15 cellular contexts compared by ENCODE assay signal in the genomic region with DNA sequence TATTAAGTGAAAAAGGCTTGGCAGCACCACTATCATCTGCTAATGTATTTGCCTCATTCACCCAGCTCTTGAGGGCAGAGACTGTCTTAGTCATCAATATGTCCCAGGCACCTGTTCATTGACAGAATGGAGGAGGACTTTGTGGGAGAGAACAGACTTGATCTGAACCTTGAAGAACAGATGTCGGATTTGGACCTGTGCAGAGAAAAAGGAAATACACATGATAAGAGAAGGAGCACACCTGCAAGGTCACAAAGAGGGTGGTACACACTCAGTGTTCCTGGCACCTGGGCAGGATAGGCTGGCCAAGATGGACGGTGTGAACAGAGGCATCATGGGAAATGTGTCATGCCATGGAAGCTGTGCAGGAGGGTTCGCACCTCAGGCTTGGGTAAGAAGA. TPM values are rescaled to one million over a fixed set of nuclear protein-coding genes. Genes with fewer than 3 reads are reported as not detected.
DNase-seq lines count a peak whose midpoint lies in the region; ATAC-seq lines count a peak whose summit lies in the region.
"Had no signal": no experiment of that assay in that cellular context is flagged by ENCODE, and none has a peak within 500 bp of the region (broad histone marks: within the 10 kb centered on the region; RNA-seq: fewer than 3 reads in every experiment).

No MANE protein-coding gene starts in this region.

- ATAC-seq in activated naive CD4-positive, alpha-beta T cell treated with anti-CD3 and anti-CD28 coated beads, Interleukin-2, amount 50 U/mL, for 72 hours: no peak
- no peak for ATAC-seq in activated naive CD8-positive, alpha-beta T cell treated with anti-CD3 and anti-CD28 coated beads, Interleukin-2, amount 10 ng/mL, durations not matched to agents 7 days and 5 days (ENCODE audit: low read depth)
- ATAC-seq in stimulated activated effector memory CD8-positive, alpha-beta T cell treated with anti-CD3 and anti-CD28 coated beads, Interleukin-12 subunit alpha, Interleukin-12 subunit beta, amount 100 ng/mL, for 72 hours: no peak
- ATAC-seq: Panc1 had no signal

- POLR2A ChIA-PET in activated naive CD8-positive, alpha-beta T cell treated with anti-CD3 and anti-CD28 coated beads, Interleukin-2, amount 10 ng/mL, durations not matched to agents 7 days and 5 days (lab: Charles Lee): interaction anchor here (1.1 to 1.5 kb wide), 2 partner anchors 20 to 84 kb away, joined by 3 to 5 read pairs; no protein-coding TSS in a partner anchor

- H3K36me3 Mint-ChIP-seq in activated naive CD4-positive, alpha-beta T cell treated with anti-CD3 and anti-CD28 coated beads for 36 hours (ENCODE audit: low read depth): no peaks in the 10 kb centered on the region
- peaks cover 0 to 19% of the 10 kb centered on the region in 2 donors for H3K36me3 Mint-ChIP-seq in activated naive CD4-positive, alpha-beta T cell treated with anti-CD3 and anti-CD28 coated beads, Interleukin-2, amount 50 U/mL, for 72 hours
- H3K36me3 Mint-ChIP-seq in activated naive CD8-positive, alpha-beta T cell treated with anti-CD3 and anti-CD28 coated beads, Interleukin-2, amount 10 ng/mL, durations not matched to agents 7 days and 5 days: peaks cover 9% of the 10 kb centered on the region
- no peaks in the 10 kb centered on the region for H3K36me3 Mint-ChIP-seq in stimulated activated effector memory CD8-positive, alpha-beta T cell treated with anti-CD3 and anti-CD28 coated beads, Interleukin-12 subunit alpha, Interleukin-12 subunit beta, amount 100 ng/mL, for 72 hours

- H3K4me3 Mint-ChIP-seq in activated naive CD4-positive, alpha-beta T cell treated with anti-CD3 and anti-CD28 coated beads for 36 hours: no peak overlapping the region
- H3K4me3 Mint-ChIP-seq in activated naive CD8-positive, alpha-beta T cell treated with anti-CD3 and anti-CD28 coated beads, Interleukin-2, amount 10 ng/mL, durations not matched to agents 7 days and 5 days: no peak overlapping the region
- no peak overlapping the region for H3K4me3 Mint-ChIP-seq in stimulated activated effector memory CD8-positive, alpha-beta T cell treated with anti-CD3 and anti-CD28 coated beads, Interleukin-12 subunit alpha, Interleukin-12 subunit beta, amount 100 ng/mL, for 72 hours

- peak overlapping the region; percentile 41 for H3K27ac Mint-ChIP-seq in activated naive CD4-positive, alpha-beta T cell treated with anti-CD3 and anti-CD28 coated beads for 36 hours
- H3K27ac Mint-ChIP-seq in activated naive CD4-positive, alpha-beta T cell treated with anti-CD3 and anti-CD28 coated beads, Interleukin-2, amount 50 U/mL, for 72 hours: peak overlapping the region in 1 of 2 donors; percentile 8
- peak overlapping the region; percentile 15 for H3K27ac Mint-ChIP-seq in activated naive CD8-positive, alpha-beta T cell treated with anti-CD3 and anti-CD28 coated beads, Interleukin-2, amount 10 ng/mL, durations not matched to agents 7 days and 5 days
- peak overlapping the region; percentile 24 for H3K27ac Mint-ChIP-seq in stimulated activated effector memory CD8-positive, alpha-beta T cell treated with anti-CD3 and anti-CD28 coated beads, Interleukin-12 subunit alpha, Interleukin-12 subunit beta, amount 100 ng/mL, for 72 hours

- H3K4me1 Mint-ChIP-seq in activated naive CD4-positive, alpha-beta T cell treated with anti-CD3 and anti-CD28 coated beads for 36 hours (ENCODE audit: low read depth): peaks cover 69% of the 10 kb centered on the region
- H3K4me1 Mint-ChIP-seq in activated naive CD8-positive, alpha-beta T cell treated with anti-CD3 and anti-CD28 coated beads, Interleukin-2, amount 10 ng/mL, durations not matched to agents 7 days and 5 days: peaks cover 45% of the 10 kb centered on the region
- peaks cover 51% of the 10 kb centered on the region for H3K4me1 Mint-ChIP-seq in stimulated activated effector memory CD8-positive, alpha-beta T cell treated with anti-CD3 and anti-CD28 coated beads, Interleukin-12 subunit alpha, Interleukin-12 subunit beta, amount 100 ng/mL, for 72 hours

- DNase-seq in activated naive CD4-positive, alpha-beta T cell treated with anti-CD3 and anti-CD28 coated beads for 36 hours: no peak
- no peak for DNase-seq in activated naive CD4-positive, alpha-beta T cell treated with anti-CD3 and anti-CD28 coated beads, Interleukin-2, amount 50 U/mL, for 72 hours (ENCODE audit: low spot score in 2 of 2)
- DNase-seq in DMS53 treated with DMSO at 0.1 percent for 48 hours (lab: John Stamatoyannopoulos, UW; ENCODE audit: unreplicated experiment): peak; percentile 22
- no peak for DNase-seq in activated naive CD8-positive, alpha-beta T cell treated with anti-CD3 and anti-CD28 coated beads, Interleukin-2, amount 10 ng/mL, durations not matched to agents 7 days and 5 days
- no peak for DNase-seq in stimulated activated effector memory CD8-positive, alpha-beta T cell treated with anti-CD3 and anti-CD28 coated beads, Interleukin-12 subunit alpha, Interleukin-12 subunit beta, amount 100 ng/mL, for 72 hours (ENCODE audit: low spot score in 2 of 2)
- DNase-seq in anterior cingulate cortex (lab: John Stamatoyannopoulos, UW): no peak
- no peak for DNase-seq in medulla oblongata (ENCODE audit: extremely low spot score)
- DNase-seq: ACHN, MG63, NCI-H1105, NCI-H187 treated with DMSO at 0.1 percent for 48 hours, NCI-H446, NCI-H748 treated with DMSO at 0.1 percent for 48 hours, Right ventricle myocardium superior had no signal

- H3K27me3 Mint-ChIP-seq in activated naive CD4-positive, alpha-beta T cell treated with anti-CD3 and anti-CD28 coated beads for 36 hours (ENCODE audit: low read depth): no peaks in the 10 kb centered on the region
- no peaks in the 10 kb centered on the region for H3K27me3 Mint-ChIP-seq in activated naive CD8-positive, alpha-beta T cell treated with anti-CD3 and anti-CD28 coated beads, Interleukin-2, amount 10 ng/mL, durations not matched to agents 7 days and 5 days

- intact Hi-C loops in activated naive CD4-positive, alpha-beta T cell treated with anti-CD3 and anti-CD28 coated beads for 36 hours (cut with micrococcal nuclease): loop anchor here (10.0 kb wide), 3 partner anchors 326 to 756 kb away; partner anchors contain the start of genes LIPT1, REV1 and TSGA10

- no peaks in the 10 kb centered on the region for H3K9me3 Mint-ChIP-seq in activated naive CD4-positive, alpha-beta T cell treated with anti-CD3 and anti-CD28 coated beads for 36 hours
- peaks cover 4 to 12% of the 10 kb centered on the region in 2 donors for H3K9me3 Mint-ChIP-seq in activated naive CD4-positive, alpha-beta T cell treated with anti-CD3 and anti-CD28 coated beads, Interleukin-2, amount 50 U/mL, for 72 hours
- no peaks in the 10 kb centered on the region for H3K9me3 Mint-ChIP-seq in activated naive CD8-positive, alpha-beta T cell treated with anti-CD3 and anti-CD28 coated beads, Interleukin-2, amount 10 ng/mL, durations not matched to agents 7 days and 5 days
- no peaks in the 10 kb centered on the region for H3K9me3 Mint-ChIP-seq in stimulated activated effector memory CD8-positive, alpha-beta T cell treated with anti-CD3 and anti-CD28 coated beads, Interleukin-12 subunit alpha, Interleukin-12 subunit beta, amount 100 ng/mL, for 72 hours

- CTCF ChIA-PET in activated naive CD4-positive, alpha-beta T cell treated with anti-CD3 and anti-CD28 coated beads for 36 hours (lab: Charles Lee): interaction anchor here (0.5 to 1.6 kb wide), 3 partner anchors 27 to 89 kb away, joined by 3 to 5 read pairs (median 4); no protein-coding TSS in a partner anchor

RNA-seq across cellular contexts. Expression of gene MGAT4A, which starts 7.4 kb away (rescaled TPM):
- total RNA-seq in activated naive CD4-positive, alpha-beta T cell treated with anti-CD3 and anti-CD28 coated beads for 36 hours: 10 to 100 TPM; 85.5 to 87.5 TPM
- 10 to 100 TPM; 59.1 to 95.6 TPM for total RNA-seq in activated naive CD4-positive, alpha-beta T cell treated with anti-CD3 and anti-CD28 coated beads, Interleukin-2, amount 50 U/mL, for 72 hours
- 100 to 1,000 TPM; 124 to 152 TPM for total RNA-seq in activated naive CD8-positive, alpha-beta T cell treated with anti-CD3 and anti-CD28 coated beads, Interleukin-2, amount 10 ng/mL, durations not matched to agents 7 days and 5 days
